Comparison of ENCODE assay signal across 17 cellular contexts in genomic region chr18:36189486-36189885, GRCh38.
"Had no signal": no experiment of that assay in that cellular context is flagged by ENCODE, and none has a peak within 500 bp of the region (broad histone marks: within the 10 kb centered on the region; RNA-seq: fewer than 3 reads in every experiment).

No MANE protein-coding gene starts in this region.

- H3K9ac ChIP-seq: SK-N-SH had no signal

- H3K27me3 ChIP-seq: gastroesophageal sphincter, right atrium auricular region, transverse colon had no signal

- H3K4me3 ChIP-seq: gastroesophageal sphincter, right atrium auricular region, transverse colon had no signal

- H3K27ac ChIP-seq: gastroesophageal sphincter, right atrium auricular region, transverse colon had no signal

- H3K36me3 ChIP-seq: gastroesophageal sphincter, right atrium auricular region, transverse colon had no signal

- H3K4me3 Mint-ChIP-seq: activated CD4-positive, alpha-beta memory T cell treated with anti-CD3 and anti-CD28 coated beads for 36 hours; activated CD4-positive, alpha-beta T cell treated with anti-CD3 and anti-CD28 coated beads for 36 hours had no signal

- H3K36me3 Mint-ChIP-seq: activated CD4-positive, alpha-beta memory T cell treated with anti-CD3 and anti-CD28 coated beads for 36 hours; activated CD8-positive, alpha-beta memory T cell treated with anti-CD3 and anti-CD28 coated beads, Interleukin-2, amount 10 ng/mL, durations not matched to agents 7 days and 5 days; activated naive CD8-positive, alpha-beta T cell treated with anti-CD3 and anti-CD28 coated beads, Interleukin-2, amount 10 ng/mL, durations not matched to agents 7 days and 5 days; T-cell had no signal

- ATAC-seq: activated CD4-positive, alpha-beta T cell treated with anti-CD3 and anti-CD28 coated beads for 36 hours; activated CD8-positive, alpha-beta memory T cell treated with anti-CD3 and anti-CD28 coated beads, Interleukin-2, amount 10 ng/mL, durations not matched to agents 7 days and 5 days; gastroesophageal sphincter; left lobe of liver; stimulated activated naive CD8-positive, alpha-beta T cell treated with anti-CD3 and anti-CD28 coated beads, Interleukin-15, Interleukin-2, amounts not matched to agents 100 U/mL and 50 U/mL, for 24 hours; T-cell had no signal

- H3K27ac Mint-ChIP-seq: activated CD4-positive, alpha-beta memory T cell treated with anti-CD3 and anti-CD28 coated beads for 36 hours; activated CD4-positive, alpha-beta T cell treated with anti-CD3 and anti-CD28 coated beads for 36 hours; activated CD8-positive, alpha-beta memory T cell treated with anti-CD3 and anti-CD28 coated beads, Interleukin-2, amount 10 ng/mL, durations not matched to agents 7 days and 5 days; activated naive CD8-positive, alpha-beta T cell treated with anti-CD3 and anti-CD28 coated beads, Interleukin-2, amount 10 ng/mL, durations not matched to agents 7 days and 5 days; progenitor cell of endocrine pancreas; T-cell had no signal

- H3K4me2 ChIP-seq: SK-N-SH had no signal

- H3K9me2 ChIP-seq: SK-N-SH had no signal

- H3K9me3 ChIP-seq: gastroesophageal sphincter, right atrium auricular region, SK-N-SH, transverse colon had no signal

- H3K9me3 Mint-ChIP-seq: activated CD4-positive, alpha-beta memory T cell treated with anti-CD3 and anti-CD28 coated beads for 36 hours; activated naive CD8-positive, alpha-beta T cell treated with anti-CD3 and anti-CD28 coated beads, Interleukin-2, amount 10 ng/mL, durations not matched to agents 7 days and 5 days; T-cell had no signal

- DNase-seq: activated CD4-positive, alpha-beta memory T cell treated with anti-CD3 and anti-CD28 coated beads for 36 hours; activated CD4-positive, alpha-beta T cell treated with anti-CD3 and anti-CD28 coated beads for 36 hours; activated gamma-delta T cell treated with Interleukin-2 at 50 U/mL for 16 hours; activated naive CD8-positive, alpha-beta T cell treated with anti-CD3 and anti-CD28 coated beads, Interleukin-2, amount 10 ng/mL, durations not matched to agents 7 days and 5 days; activated T-cell treated with anti-CD3 and anti-CD28 coated beads, Interleukin-2, amount 50 U/mL, for 1 hour; anterior cingulate cortex; midbrain; nucleus accumbens; SK-N-SH; stimulated activated naive CD8-positive, alpha-beta T cell treated with anti-CD3 and anti-CD28 coated beads, Interleukin-15, Interleukin-2, amounts not matched to agents 100 U/mL and 50 U/mL, for 24 hours; T-cell; transverse colon had no signal
